In genomic region chr16:69190598-69190997, GRCh38 we compare ENCODE assay signal across 14 cellular contexts. TPM values are rescaled to one million over a fixed set of nuclear protein-coding genes. Genes with fewer than 3 reads are reported as not detected.
DNase-seq lines count a peak whose midpoint lies in the region; ATAC-seq and TF ChIP-seq lines count a peak whose summit lies in the region.
"Had no signal": no experiment of that assay in that cellular context is flagged by ENCODE, and none has a peak within 500 bp of the region (broad histone marks: within the 10 kb centered on the region; RNA-seq: fewer than 3 reads in every experiment).

No MANE protein-coding gene starts in this region.

- H3K4me1 ChIP-seq in breast epithelium (peaks cover 0 to 5% of the 10 kb centered on the region in 2 donors), OCI-LY7 (ENCODE audit: insufficient read depth, low read length, poor library complexity, severe bottlenecking) (peaks cover 28% of the 10 kb centered on the region)

- CTCF ChIA-PET in MCF 10A (lab: Yijun Ruan, JAX) = interaction anchor here (0.6 to 1.3 kb wide), 3 partner anchors 58 to 344 kb away, joined by 3 to 6 read pairs (median 3); partner anchors contain the start of genes CHTF8 and UTP4
- CTCF ChIA-PET in OCI-LY7 (lab: Charles Lee; ENCODE audit: unreplicated experiment) = interaction anchor here (0.6 kb wide), 1 partner anchor 58 kb away, joined by 3 read pairs; no protein-coding TSS in a partner anchor

- H3K27me3 Mint-ChIP-seq in MCF 10A (ENCODE audit: insufficient read depth, unreplicated experiment) (no peaks in the 10 kb centered on the region), endothelial cell (ENCODE audit: unreplicated experiment) (no peaks in the 10 kb centered on the region)

- H3K9me3 Mint-ChIP-seq in MCF 10A (ENCODE audit: unreplicated experiment) (no peaks in the 10 kb centered on the region), endothelial cell (ENCODE audit: unreplicated experiment) (no peaks in the 10 kb centered on the region)

- H3K9me2 ChIP-seq in OCI-LY7 (ENCODE audit: insufficient read depth, low read length) = no peaks in the 10 kb centered on the region

- POLR2A ChIA-PET in MCF 10A (lab: Yijun Ruan, JAX) = interaction anchor here (0.6 to 5.3 kb wide), 6 partner anchors 8 to 150 kb away, joined by 3 to 87 read pairs (median 28); partner anchors contain the start of genes CHTF8 and UTP4
- POLR2A ChIA-PET in OCI-LY7 (lab: Charles Lee) = interaction anchor here (0.6 kb wide), 2 partner anchors 29 to 93 kb away, joined by 3 read pairs; no protein-coding TSS in a partner anchor

- BruUV-seq in MCF 10A (replicated peaks; lab: Mats Ljungman, UMichigan) = no TSS peak
- TSS peak; percentile 36 for BruUV-seq in OCI-LY7 (replicated peaks; lab: Mats Ljungman, UMichigan)

- H3K27ac Mint-ChIP-seq in MCF 10A (ENCODE audit: low read depth, unreplicated experiment) (no peak overlapping the region), endothelial cell (ENCODE audit: unreplicated experiment) (peak overlapping the region; percentile 48)

- TF ChIP-seq POLR2A in breast epithelium (IDR thresholded peaks at IDR 0.05) = no peak

- no peak overlapping the region for H2AFZ ChIP-seq in OCI-LY7 (ENCODE audit: low read length)

- H3K79me2 ChIP-seq in OCI-LY7 (ENCODE audit: insufficient read depth, low read depth, low read length) = peaks cover 69% of the 10 kb centered on the region

- H3K4me3 ChIP-seq in breast epithelium (no peak overlapping the region), OCI-LY7 (ENCODE audit: low read depth, low read length, poor library complexity, severe bottlenecking) (peak overlapping the region; percentile 79), MG63 (no peak overlapping the region)
- H3K4me3 ChIP-seq: lower lobe of right lung, ovary had no signal

- no peak for ATAC-seq in GM21737 (IDR thresholded peaks at IDR 0.05; ENCODE audit: unreplicated experiment)
- ATAC-seq: activated CD4-positive, CD25-positive, alpha-beta regulatory T cell treated with anti-CD3 and anti-CD28 coated beads, Interleukin-2, amount 50 U/mL, for 24 hours; lower lobe of right lung had no signal

- peaks cover 41% of the 10 kb centered on the region for H3K4me1 Mint-ChIP-seq in MCF 10A (ENCODE audit: insufficient read depth, unreplicated experiment)
- H3K4me1 Mint-ChIP-seq in endothelial cell (ENCODE audit: unreplicated experiment) = peaks cover 31% of the 10 kb centered on the region

- H3K36me3 Mint-ChIP-seq in MCF 10A (ENCODE audit: insufficient read depth, unreplicated experiment) = peaks cover 6% of the 10 kb centered on the region
- no peaks in the 10 kb centered on the region for H3K36me3 Mint-ChIP-seq in endothelial cell (ENCODE audit: low read depth, unreplicated experiment)

- H3K9me3 ChIP-seq in breast epithelium = no peaks in the 10 kb centered on the region
- H3K9me3 ChIP-seq in OCI-LY7 (ENCODE audit: low read length) = no peaks in the 10 kb centered on the region
- no peaks in the 10 kb centered on the region for H3K9me3 ChIP-seq in MG63
- H3K9me3 ChIP-seq: lower lobe of right lung, ovary had no signal

- H4K20me1 ChIP-seq in OCI-LY7 (ENCODE audit: insufficient read depth, low read length) = 0 out of 2 replicates have a peak, but pooled peaks cover 14% of the 10 kb centered on the region

- H3K4me2 ChIP-seq in OCI-LY7 (ENCODE audit: low read length) = peak overlapping the region; percentile 76

- no peaks in the 10 kb centered on the region for H3K27me3 ChIP-seq in breast epithelium
- H3K27me3 ChIP-seq in MG63 = no peaks in the 10 kb centered on the region
- H3K27me3 ChIP-seq: ovary had no signal

- no peaks in the 10 kb centered on the region for H3K36me3 ChIP-seq in breast epithelium
- H3K36me3 ChIP-seq in OCI-LY7 (ENCODE audit: insufficient read depth, low read length) = no peaks in the 10 kb centered on the region
- H3K36me3 ChIP-seq in MG63 = peaks cover 5% of the 10 kb centered on the region
- H3K36me3 ChIP-seq: lower lobe of right lung, ovary had no signal

- TF ChIP-seq CTCF in MCF 10A (IDR thresholded peaks at IDR 0.05; ENCODE audit: unreplicated experiment) (no peak), breast epithelium (IDR thresholded peaks at IDR 0.05) (no peak), OCI-LY7 (conservative IDR thresholded peaks at IDR 0.05; ENCODE audit: low read length) (no peak), endothelial cell (IDR thresholded peaks at IDR 0.05; ENCODE audit: unreplicated experiment) (no peak)

- H3K27ac ChIP-seq in breast epithelium = no peak overlapping the region
- H3K27ac ChIP-seq in OCI-LY7 (ENCODE audit: low read depth, low read length, poor library complexity, severe bottlenecking) = peak overlapping the region; percentile 27
- H3K27ac ChIP-seq: lower lobe of right lung, ovary had no signal

- intact Hi-C loops in MCF 10A (cut with micrococcal nuclease) (no loop called here), breast epithelium (cut with DNase I; ENCODE audit: low total_unique reads) (no loop called here), OCI-LY7 (cut with micrococcal nuclease; ENCODE audit: unreplicated experiment) (no loop called here)

- H3K4me3 Mint-ChIP-seq in MCF 10A (ENCODE audit: unreplicated experiment) (no peak overlapping the region), endothelial cell (ENCODE audit: unreplicated experiment) (no peak overlapping the region)

- DNase-seq in MCF 10A (ENCODE audit: unreplicated experiment) (peak; percentile 49), breast epithelium (ENCODE audit: low spot score in 2 of 2) (no peak), OCI-LY7 (ENCODE audit: low spot score) (peak; percentile 31), endothelial cell (ENCODE audit: low spot score) (no peak), activated gamma-delta T cell (lab: John Stamatoyannopoulos, UW) (no peak), MG63 (no peak), hepatic stellate cell (ENCODE audit: low spot score) (no peak)
- DNase-seq: hippocampal formation, lower lobe of right lung, MM.1S, NCI-H345, ovary had no signal

RNA-seq across cellular contexts. Expression of gene SNTB2, which starts 3.6 kb away (rescaled TPM):
- 20.2 and 20.6 TPM in 2 replicates for total RNA-seq in MCF 10A (2022)
- total RNA-seq in breast epithelium = 10 to 100 TPM; 29.8 to 78.1 (median 36.6) TPM
- 21.2 and 39.4 TPM in 2 replicates for total RNA-seq in OCI-LY7 (2014; rRNA removed; shearing (Covaris generic))
- 32.6 and 34.1 TPM in 2 replicates for total RNA-seq in OCI-LY7 (2022)
- total RNA-seq in endothelial cell (ENCODE audit: unreplicated experiment) = 16.8 TPM
- 13.1 and 33.6 TPM in 2 replicates for total RNA-seq in MG63 (2014; rRNA removed; shearing (Covaris generic); ENCODE audit: low replicate concordance)

RNA-seq across cellular contexts. Expression of gene UTP4, which starts 58.1 kb away (rescaled TPM):
- total RNA-seq in MCF 10A (2022) = 77.1 and 97.1 TPM in 2 replicates
- 10 to 100 TPM; 24.6 to 34.1 (median 33.9) TPM for total RNA-seq in breast epithelium
- 21.1 and 24.9 TPM in 2 replicates for total RNA-seq in OCI-LY7 (2014; rRNA removed; shearing (Covaris generic))
- 61.9 and 67.3 TPM in 2 replicates for total RNA-seq in OCI-LY7 (2022)
- total RNA-seq in endothelial cell (ENCODE audit: unreplicated experiment) = 39.3 TPM
- total RNA-seq in MG63 (2014; rRNA removed; shearing (Covaris generic); ENCODE audit: low replicate concordance) = 76.6 and 108 TPM in 2 replicates

RNA-seq across cellular contexts. Expression of gene CHTF8, which starts 58.2 kb away (rescaled TPM):
- total RNA-seq in MCF 10A (2022) = 107 and 113 TPM in 2 replicates
- 10 to 100 TPM; 54.1 to 85.8 (median 71.2) TPM for total RNA-seq in breast epithelium
- 54.4 and 58.8 TPM in 2 replicates for total RNA-seq in OCI-LY7 (2014; rRNA removed; shearing (Covaris generic))
- total RNA-seq in OCI-LY7 (2022) = 131 and 151 TPM in 2 replicates
- 169 TPM for total RNA-seq in endothelial cell (ENCODE audit: unreplicated experiment)
- 125 and 166 TPM in 2 replicates for total RNA-seq in MG63 (2014; rRNA removed; shearing (Covaris generic); ENCODE audit: low replicate concordance)

Comparison
In these comparisons a context has a peak if more than half of its experiments do, and no peak if none do; other contexts are left out.
1. DNase-seq: peak in MCF 10A (single experiment) and OCI-LY7 (single experiment); none in breast epithelium (0 of 2), endothelial cell (single experiment), activated gamma-delta T cell (single experiment), MG63 (single experiment) and hepatic stellate cell (single experiment).